In genomic region chr4:27701563-27701962, GRCh38 we compare ENCODE assay signal across 18 cellular contexts.
"Had no signal": no experiment of that assay in that cellular context is flagged by ENCODE, and none has a peak within 500 bp of the region (broad histone marks: within the 10 kb centered on the region; RNA-seq: fewer than 3 reads in every experiment).

No MANE protein-coding gene starts in this region.

- ATAC-seq: activated naive CD4-positive, alpha-beta T cell treated with anti-CD3 and anti-CD28 coated beads, Interleukin-2, amount 50 U/mL, for 72 hours; left ventricle myocardium superior; natural killer cell; stimulated activated naive CD8-positive, alpha-beta T cell treated with anti-CD3 and anti-CD28 coated beads, Interleukin-15, Interleukin-2, amounts not matched to agents 100 U/mL and 50 U/mL, for 24 hours had no signal

- DNase-seq: activated CD4-positive, alpha-beta T cell treated with anti-CD3 and anti-CD28 coated beads for 1 hour; activated CD4-positive, alpha-beta T cell treated with anti-CD3 and anti-CD28 coated beads, Interleukin-2, amount 50 U/mL, for 1 hour; activated T-cell treated with anti-CD3 and anti-CD28 coated beads, Interleukin-2, amount 50 U/mL, for 1 hour; cortex of kidney; endodermal cell; left ventricle myocardium superior; mammary epithelial cell; natural killer cell; retina; stimulated activated CD4-positive, alpha-beta T cell treated with anti-CD3 and anti-CD28 coated beads, Interleukin-12 subunit alpha, Interleukin-12 subunit beta, amount 100 ng/mL, for 4 hours; stimulated activated CD4-positive, alpha-beta T cell treated with anti-CD3 and anti-CD28 coated beads, Interleukin-4, amount 100 ng/mL, for 4 hours; stimulated activated naive CD8-positive, alpha-beta T cell treated with anti-CD3 and anti-CD28 coated beads, Interleukin-15, Interleukin-2, amounts not matched to agents 100 U/mL and 50 U/mL, for 24 hours; T-helper 1 cell had no signal

- H3K36me3 ChIP-seq: ascending aorta, tibial nerve had no signal

- H3K4me1 ChIP-seq: ascending aorta had no signal

- H3K4me3 ChIP-seq: ascending aorta, tibial nerve had no signal

- H3K36me3 Mint-ChIP-seq: activated naive CD4-positive, alpha-beta T cell treated with anti-CD3 and anti-CD28 coated beads, Interleukin-2, amount 50 U/mL, for 72 hours; mesothelial cell of epicardium; natural killer cell had no signal

- H3K4me1 Mint-ChIP-seq: natural killer cell had no signal

- H3K9me3 ChIP-seq: ascending aorta, tibial nerve had no signal

- H3K27ac ChIP-seq: ascending aorta, epithelial cell of prostate, tibial nerve had no signal

- H3K27ac Mint-ChIP-seq: activated naive CD4-positive, alpha-beta T cell treated with anti-CD3 and anti-CD28 coated beads, Interleukin-2, amount 50 U/mL, for 72 hours; endodermal cell; mesothelial cell of epicardium; natural killer cell had no signal

- H3K4me3 Mint-ChIP-seq: endodermal cell, mesothelial cell of epicardium, natural killer cell had no signal

- H3K27me3 ChIP-seq: ascending aorta, tibial nerve had no signal
